In the genomic region with DNA sequence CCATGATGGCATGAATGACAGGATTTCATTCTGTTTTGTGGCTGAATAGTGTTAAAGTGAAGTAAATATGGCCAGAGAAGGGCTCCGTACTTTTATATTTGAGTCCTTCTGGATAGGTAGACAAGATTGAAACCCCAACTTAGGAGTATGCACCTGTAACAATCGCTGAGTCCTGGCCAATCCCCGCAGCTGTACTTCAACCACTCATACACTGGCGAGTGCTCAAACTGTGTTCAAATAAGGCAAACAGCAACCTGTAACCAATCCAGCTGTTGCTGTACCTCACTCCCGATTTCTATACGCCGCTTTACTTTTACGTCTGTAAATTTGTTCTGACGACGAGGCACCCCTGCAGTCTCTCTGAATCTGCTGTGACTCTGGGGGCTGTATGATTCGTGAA, we compare ENCODE assay signal across 32 cellular contexts. TPM values are rescaled to one million over a fixed set of nuclear protein-coding genes. Genes with fewer than 3 reads are reported as not detected.
"Had no signal": no experiment of that assay in that cellular context is flagged by ENCODE, and none has a peak within 500 bp of the region (broad histone marks: within the 10 kb centered on the region; RNA-seq: fewer than 3 reads in every experiment).

No MANE protein-coding gene starts in this region.

- H3K9ac ChIP-seq: parathyroid adenoma had no signal

- H3K4me2 ChIP-seq: smooth muscle cell had no signal

- ATAC-seq: activated CD4-positive, CD25-positive, alpha-beta regulatory T cell treated with anti-CD3 and anti-CD28 coated beads, Interleukin-2, amount 50 U/mL, for 24 hours; heart right ventricle; T-helper 17 cell had no signal

- H3K27me3 ChIP-seq: right atrium auricular region, tibial nerve had no signal

- H3K36me3 ChIP-seq: esophagus squamous epithelium, heart right ventricle, left ventricle myocardium inferior, right atrium auricular region, tibial nerve, WERI-Rb-1 had no signal

- H3K79me2 ChIP-seq: parathyroid adenoma had no signal

- DNase-seq: activated CD4-positive, alpha-beta T cell treated with anti-CD3 and anti-CD28 coated beads for 48 hours; activated CD4-positive, alpha-beta T cell treated with anti-CD3 and anti-CD28 coated beads, Interleukin-2, amount 50 U/mL, for 48 hours; activated CD8-positive, alpha-beta memory T cell treated with anti-CD3 and anti-CD28 coated beads, Interleukin-2, amount 50 U/mL, for 48 hours; activated gamma-delta T cell; activated naive CD4-positive, alpha-beta T cell treated with anti-CD3 and anti-CD28 coated beads, Interleukin-2, amount 50 U/mL, for 16 hours; activated T-cell treated with anti-CD3 and anti-CD28 coated beads, Interleukin-2, amount 50 U/mL, for 24 hours; amniotic stem cell; esophagus squamous epithelium; foreskin melanocyte; heart right ventricle; kidney glomerular epithelial cell; left ventricle myocardium inferior; mammary epithelial cell; naive B cell; occipital lobe; stimulated activated CD4-positive, alpha-beta T cell treated with anti-CD3 and anti-CD28 coated beads, Interleukin-1b, Interleukin-23, amount 100 ng/mL, for 48 hours; stimulated activated naive CD4-positive, alpha-beta T cell; T-helper 17 cell; T1000; WERI-Rb-1 had no signal

- H3K4me1 ChIP-seq: esophagus squamous epithelium, heart right ventricle, left ventricle myocardium inferior, parathyroid adenoma, right atrium auricular region, tibial nerve had no signal

- H3K4me3 ChIP-seq: esophagus squamous epithelium, heart right ventricle, left ventricle myocardium inferior, right atrium auricular region, smooth muscle cell, tibial nerve had no signal

- H3K27ac ChIP-seq: epithelial cell of prostate, esophagus squamous epithelium, heart right ventricle, left ventricle myocardium inferior, parathyroid adenoma, right atrium auricular region, tibial nerve, WERI-Rb-1 had no signal

- H3K9me3 ChIP-seq: esophagus squamous epithelium, heart right ventricle, left ventricle myocardium inferior, right atrium auricular region, tibial nerve had no signal

- H2AFZ ChIP-seq: parathyroid adenoma had no signal

RNA-seq across cellular contexts. Expression of a gene that starts 6.7 kb away (rescaled TPM):
- total RNA-seq: activated CD8-positive, alpha-beta memory T cell treated with anti-CD3 and anti-CD28 coated beads for 36 hours; esophagus squamous epithelium; glomerular endothelial cell; heart right ventricle; left ventricle myocardium inferior; mammary epithelial cell; pulmonary artery endothelial cell; right atrium auricular region; smooth muscle cell; T-helper 17 cell; tibial nerve; urinary bladder had no signal
- polyA plus RNA-seq: heart right ventricle, mammary epithelial cell, neural cell, smooth muscle cell, urinary bladder had no signal

RNA-seq across cellular contexts. Expression of a gene that starts 40.5 kb away (rescaled TPM):
- total RNA-seq: activated CD8-positive, alpha-beta memory T cell treated with anti-CD3 and anti-CD28 coated beads for 36 hours; glomerular endothelial cell; heart right ventricle; left ventricle myocardium inferior; mammary epithelial cell; occipital lobe; pulmonary artery endothelial cell; right atrium auricular region; smooth muscle cell; T-helper 17 cell; temporal lobe; tibial nerve; urinary bladder had no signal
- polyA plus RNA-seq: heart right ventricle, mammary epithelial cell, neural cell, smooth muscle cell, urinary bladder had no signal
